8 cellular contexts compared by ENCODE assay signal in the genomic region with DNA sequence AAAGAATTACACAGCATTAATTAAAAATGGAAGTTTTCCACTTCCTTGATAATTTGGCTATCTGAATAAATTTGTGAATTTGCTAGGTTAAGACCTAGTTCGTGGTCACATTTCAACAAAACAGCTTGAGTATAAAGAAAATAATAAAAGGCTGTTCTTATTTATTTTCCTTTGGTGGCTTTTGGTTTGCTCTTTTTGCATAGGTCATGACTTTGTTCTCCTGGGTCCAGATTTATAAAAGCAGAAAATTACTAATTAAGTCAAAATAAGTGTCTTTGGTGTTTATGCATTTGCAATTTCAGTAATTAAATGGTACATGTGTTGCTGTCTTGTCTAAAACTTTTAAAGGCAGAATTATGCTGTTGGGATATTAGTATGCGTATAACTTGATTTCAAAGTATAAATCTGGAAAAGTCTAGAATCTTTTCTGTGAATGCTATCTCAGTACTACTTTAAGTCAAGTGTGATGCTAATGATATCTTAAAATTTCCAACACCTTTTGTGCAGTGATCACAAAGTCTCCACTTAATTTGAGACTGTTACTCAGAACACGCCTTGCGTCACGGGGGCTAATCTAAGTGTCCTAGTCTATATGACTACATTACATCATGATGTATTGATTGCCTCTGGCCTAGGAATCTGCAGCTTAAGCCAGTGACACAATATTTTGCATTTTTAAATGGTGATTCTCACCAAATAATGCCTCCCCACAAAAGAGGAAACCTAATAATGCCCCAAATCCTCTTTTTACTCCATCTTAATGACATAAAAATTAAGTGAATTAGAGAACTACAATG. TPM values are rescaled to one million over a fixed set of nuclear protein-coding genes. Genes with fewer than 3 reads are reported as not detected.
DNase-seq lines count a peak whose midpoint lies in the region; ATAC-seq and TF ChIP-seq lines count a peak whose summit lies in the region.

No MANE protein-coding gene starts in this region.

- no peaks in the 10 kb centered on the region for H3K27me3 ChIP-seq in CD4-positive, alpha-beta T cell (ENCODE audit: control insufficient read depth, insufficient read depth, low read length)
- no peaks in the 10 kb centered on the region for H3K27me3 ChIP-seq in ascending aorta
- H3K27me3 ChIP-seq in muscle layer of duodenum (ENCODE audit: low read depth, low read length): no peaks in the 10 kb centered on the region

- no peak for DNase-seq in CD4-positive, alpha-beta T cell
- no peak for DNase-seq in ascending aorta (ENCODE audit: low spot score in 2 of 2)
- no peak for DNase-seq in GM19240 (ENCODE audit: insufficient read length, low spot score)
- no peak for DNase-seq in activated gamma-delta T cell treated with Interleukin-2 at 50 U/mL for 16 hours

- peaks cover 4 to 47% of the 10 kb centered on the region in 2 donors for H3K4me1 ChIP-seq in ascending aorta
- H3K4me1 ChIP-seq in muscle layer of duodenum (ENCODE audit: control insufficient read depth in 1 of 2, insufficient read depth in 2 of 2, low read length in 2 of 2): peaks cover 18 to 58% of the 10 kb centered on the region in 2 donors

- H3K9me3 ChIP-seq in CD4-positive, alpha-beta T cell (ENCODE audit: control insufficient read depth, low read length): no peaks in the 10 kb centered on the region
- H3K9me3 ChIP-seq in KOPT-K1 (ENCODE audit: insufficient read depth, low read length, poor library complexity, severe bottlenecking) (no peaks in the 10 kb centered on the region), ascending aorta (no peaks in the 10 kb centered on the region), muscle layer of duodenum (ENCODE audit: control insufficient read depth in 1 of 2, low read length in 2 of 2) (no peaks in the 10 kb centered on the region)

- POLR2A ChIA-PET in CD4-positive, alpha-beta T cell (lab: Charles Lee): interaction anchor here (0.6 to 1.6 kb wide), 8 partner anchors 14 to 241 kb away, joined by 3 to 5 read pairs (median 3); partner anchors contain the start of gene ATP5F1E

- H3K9me3 Mint-ChIP-seq in CD4-positive, alpha-beta T cell: no peaks in the 10 kb centered on the region

- CTCF ChIA-PET in CD4-positive, alpha-beta T cell (lab: Charles Lee): no interaction called here

- intact Hi-C loops in CD4-positive, alpha-beta T cell (cut with DNase I, micrococcal nuclease): loop anchor here (2.0 to 10.0 kb wide), 8 partner anchors 15 to 1501 kb away; partner anchors contain the start of genes NELFCD (in 2 of the 2), PRELID3B (in 1 of the 2), RAB22A (in 1 of the 2) and RBM38 (in 1 of the 2)
- intact Hi-C loops in ascending aorta (cut with DNase I): loop anchor here (5.0 to 10.0 kb wide), 3 partner anchors 139 to 1189 kb away; partner anchors contain the start of gene ATP5F1E

- H3K27me3 Mint-ChIP-seq in CD4-positive, alpha-beta T cell: no peaks in the 10 kb centered on the region

- peak overlapping the region; percentile 85 to 89 for H3K4me3 ChIP-seq in ascending aorta
- peak overlapping the region in 1 of 2 donors; percentile 71 for H3K4me3 ChIP-seq in muscle layer of duodenum (ENCODE audit: low read depth in 1 of 2, low read length in 2 of 2)

- H3K27ac Mint-ChIP-seq in CD4-positive, alpha-beta T cell: peak overlapping the region; percentile 99

- H3K4me1 Mint-ChIP-seq in CD4-positive, alpha-beta T cell (ENCODE audit: low read depth): peaks cover 63% of the 10 kb centered on the region

- TF ChIP-seq CTCF in CD4-positive, alpha-beta T cell (IDR thresholded peaks at IDR 0.05): no peak
- no peak for TF ChIP-seq CTCF in ascending aorta (IDR thresholded peaks at IDR 0.05)

- peak overlapping the region; percentile 90 for H3K4me3 Mint-ChIP-seq in CD4-positive, alpha-beta T cell

- ATAC-seq in CD4-positive, alpha-beta T cell (ENCODE audit: poor library complexity): no peak
- ATAC-seq in GM18909 (IDR thresholded peaks at IDR 0.05; ENCODE audit: poor library complexity, unreplicated experiment) (no peak), GM21381 (IDR thresholded peaks at IDR 0.05; ENCODE audit: unreplicated experiment) (no peak)

- H3K27ac ChIP-seq in CD4-positive, alpha-beta T cell (ENCODE audit: low read depth, low read length): peak overlapping the region; percentile 95
- H3K27ac ChIP-seq in KOPT-K1 (ENCODE audit: low read depth, low read length, poor library complexity, severe bottlenecking) (peak overlapping the region; percentile 98), ascending aorta (peak overlapping the region; percentile 99 to 100), muscle layer of duodenum (ENCODE audit: low read length) (peak overlapping the region; percentile 94)

- peaks cover 74% of the 10 kb centered on the region for H3K36me3 Mint-ChIP-seq in CD4-positive, alpha-beta T cell (ENCODE audit: low read depth)

- H3K36me3 ChIP-seq in KOPT-K1 (ENCODE audit: insufficient read depth, low read length) (peaks cover 33% of the 10 kb centered on the region), ascending aorta (peaks cover 0 to under 1% of the 10 kb centered on the region in 2 donors), muscle layer of duodenum (ENCODE audit: control insufficient read depth in 1 of 2, insufficient read depth in 2 of 2, low read length in 2 of 2) (no peaks in the 10 kb centered on the region)

RNA-seq across cellular contexts. Expression of gene GNAS, which starts 41.0 kb away (rescaled TPM):
- 1,000 to 10,000 TPM; 1,245 to 1,317 TPM for total RNA-seq in CD4-positive, alpha-beta T cell
- 663 TPM for total RNA-seq in ascending aorta

RNA-seq across cellular contexts. Expression of gene GNAS-AS1, which starts 42.9 kb away (rescaled TPM):
- total RNA-seq in CD4-positive, alpha-beta T cell: not detected
- total RNA-seq in ascending aorta: not detected
